ENCODE assay signal across 1 cellular context in the genomic region with DNA sequence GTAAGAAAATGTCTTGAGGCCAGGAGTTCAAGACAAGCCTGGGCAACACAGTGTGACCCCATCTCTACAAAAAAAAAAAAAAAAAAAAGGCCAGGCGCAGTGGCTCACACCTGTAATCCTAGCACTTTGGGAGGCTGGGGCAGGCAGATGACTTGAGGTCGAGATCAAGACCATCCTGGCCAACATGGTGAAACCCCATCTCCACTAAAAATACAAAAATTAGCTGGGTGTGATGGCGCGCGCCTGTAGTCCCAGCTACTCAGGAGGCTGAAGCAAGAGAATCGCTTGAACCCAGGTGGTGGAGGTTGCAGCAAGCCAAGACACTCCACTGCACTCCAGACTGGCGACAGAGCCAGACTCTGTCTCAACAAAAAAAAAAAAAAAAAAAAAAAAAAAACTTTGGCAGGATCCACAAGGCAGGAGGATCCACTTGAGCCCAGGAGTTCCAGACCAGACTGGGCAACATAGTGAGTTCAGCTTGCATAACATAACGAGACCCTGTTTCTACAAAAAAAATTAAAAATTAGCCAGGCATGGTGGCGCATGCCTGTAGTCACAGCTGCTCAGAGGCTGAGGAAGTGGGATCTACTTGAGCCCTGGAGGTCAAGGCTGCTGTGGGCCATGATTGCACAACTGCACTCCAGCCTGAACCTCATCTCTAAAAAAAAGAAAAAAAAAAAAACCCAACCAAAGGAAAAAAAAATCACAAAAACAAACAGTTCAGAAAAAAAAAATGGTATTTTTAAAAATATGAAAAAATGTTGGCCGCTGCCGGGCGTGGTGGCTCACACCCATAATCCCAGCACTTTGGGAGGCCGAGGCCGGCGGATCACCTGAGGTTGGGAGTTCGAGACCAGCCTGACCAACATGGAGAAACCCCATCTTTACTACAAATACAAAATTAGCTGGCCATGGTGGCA.
TF ChIP-seq lines count a peak whose summit lies in the region.
"Not testable (repeated sequence)": the region's sequence is repeated elsewhere in the genome, so short reads cannot be mapped to it uniquely, and the experiment has no call there.

No MANE protein-coding gene starts in this region.

TF ChIP-seq in HepG2, 621 proteins besides CTCF, POLR2A, EP300 and RAD21 (continued from another document and continues in another):
- 0 out of 2 replicates have a peak, but pooled peaks have one; percentile 42 for TF ChIP-seq ZNF318 (CRISPR knock-in tag; IDR thresholded peaks at IDR 0.05)
- TF ChIP-seq ISL2 (CRISPR knock-in tag; IDR thresholded peaks at IDR 0.05) = peak; percentile 52; the same call in 1 of the 2 replicates
- TF ChIP-seq ARNTL (CRISPR knock-in tag; IDR thresholded peaks at IDR 0.05) = peak; percentile 87
- 0 out of 2 replicates have a peak, but pooled peaks have one; percentile 15 for TF ChIP-seq ATF7 (IDR thresholded peaks at IDR 0.05)
- TF ChIP-seq ATF7 (CRISPR knock-in tag; IDR thresholded peaks at IDR 0.05) = peak; percentile 45; the same call in 1 of the 2 replicates
- TF ChIP-seq ZNF615 (CRISPR knock-in tag; IDR thresholded peaks at IDR 0.05; ENCODE audit: borderline replicate concordance) = 0 out of 2 replicates have a peak, but pooled peaks have one; percentile 83
- TF ChIP-seq THAP11 (CRISPR knock-in tag; IDR thresholded peaks at IDR 0.05) = peak; percentile 63
- peak; percentile 88 for TF ChIP-seq ZMYM3 (CRISPR knock-in tag; IDR thresholded peaks at IDR 0.05)
- TF ChIP-seq, protein P1, sequence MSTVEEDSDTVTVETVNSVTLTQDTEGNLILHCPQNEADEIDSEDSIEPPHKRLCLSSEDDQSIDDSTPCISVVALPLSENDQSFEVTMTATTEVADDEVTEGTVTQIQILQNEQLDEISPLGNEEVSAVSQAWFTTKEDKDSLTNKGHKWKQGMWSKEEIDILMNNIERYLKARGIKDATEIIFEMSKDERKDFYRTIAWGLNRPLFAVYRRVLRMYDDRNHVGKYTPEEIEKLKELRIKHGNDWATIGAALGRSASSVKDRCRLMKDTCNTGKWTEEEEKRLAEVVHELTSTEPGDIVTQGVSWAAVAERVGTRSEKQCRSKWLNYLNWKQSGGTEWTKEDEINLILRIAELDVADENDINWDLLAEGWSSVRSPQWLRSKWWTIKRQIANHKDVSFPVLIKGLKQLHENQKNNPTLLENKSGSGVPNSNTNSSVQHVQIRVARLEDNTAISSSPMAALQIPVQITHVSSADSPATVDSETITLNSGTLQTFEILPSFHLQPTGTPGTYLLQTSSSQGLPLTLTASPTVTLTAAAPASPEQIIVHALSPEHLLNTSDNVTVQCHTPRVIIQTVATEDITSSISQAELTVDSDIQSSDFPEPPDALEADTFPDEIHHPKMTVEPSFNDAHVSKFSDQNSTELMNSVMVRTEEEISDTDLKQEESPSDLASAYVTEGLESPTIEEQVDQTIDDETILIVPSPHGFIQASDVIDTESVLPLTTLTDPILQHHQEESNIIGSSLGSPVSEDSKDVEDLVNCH (CRISPR knock-in tag; IDR thresholded peaks at IDR 0.05) = 0 out of 2 replicates have a peak, but pooled peaks have one; percentile 33
- TF ChIP-seq NAIF1 (CRISPR knock-in tag; IDR thresholded peaks at IDR 0.05; ENCODE audit: borderline replicate concordance) = peak; percentile 63; the same call in 1 of the 2 replicates
- peak; percentile 78; the same call in 1 of the 2 replicates for TF ChIP-seq SIN3A (IDR thresholded peaks at IDR 0.05; ENCODE audit: borderline replicate concordance, low read depth, low read length)
- peak; percentile 87; the same call in 1 of the 2 replicates for TF ChIP-seq CHD4 (IDR thresholded peaks at IDR 0.05; ENCODE audit: borderline replicate concordance, low read length)
- peak; percentile 97 for TF ChIP-seq ERF (CRISPR knock-in tag; IDR thresholded peaks at IDR 0.05)
- TF ChIP-seq ESRRA (CRISPR knock-in tag; IDR thresholded peaks at IDR 0.05; ENCODE audit: low read depth) = peak; percentile 74
- TF ChIP-seq ZNF543 (CRISPR knock-in tag; IDR thresholded peaks at IDR 0.05) = peak; percentile 70; the same call in 1 of the 2 replicates
- TF ChIP-seq CEBPB (IDR thresholded peaks at IDR 0.05; ENCODE audit: borderline replicate concordance, low read depth, low read length) = peak; percentile 97
- TF ChIP-seq, protein P2, sequence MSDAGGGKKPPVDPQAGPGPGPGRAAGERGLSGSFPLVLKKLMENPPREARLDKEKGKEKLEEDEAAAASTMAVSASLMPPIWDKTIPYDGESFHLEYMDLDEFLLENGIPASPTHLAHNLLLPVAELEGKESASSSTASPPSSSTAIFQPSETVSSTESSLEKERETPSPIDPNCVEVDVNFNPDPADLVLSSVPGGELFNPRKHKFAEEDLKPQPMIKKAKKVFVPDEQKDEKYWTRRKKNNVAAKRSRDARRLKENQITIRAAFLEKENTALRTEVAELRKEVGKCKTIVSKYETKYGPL (CRISPR knock-in tag; IDR thresholded peaks at IDR 0.05) = peak; percentile 98
- TF ChIP-seq HNF1B (CRISPR knock-in tag; IDR thresholded peaks at IDR 0.05) = peak; percentile 98
- peak; percentile 70; the same call in 1 of the 2 replicates for TF ChIP-seq ZNF205 (CRISPR knock-in tag; IDR thresholded peaks at IDR 0.05)
- peak; percentile 65; the same call in 1 of the 2 replicates for TF ChIP-seq ZNF761 (CRISPR knock-in tag; conservative IDR thresholded peaks at IDR 0.05)
- TF ChIP-seq GTF3A (CRISPR knock-in tag; conservative IDR thresholded peaks at IDR 0.05) = 0 out of 2 replicates have a peak, but pooled peaks have one; percentile 55
- TF ChIP-seq ZNF737 (CRISPR knock-in tag; IDR thresholded peaks at IDR 0.05; ENCODE audit: borderline replicate concordance) = peak; percentile 80; the same call in 1 of the 2 replicates
- TF ChIP-seq ZNF607 (CRISPR knock-in tag; IDR thresholded peaks at IDR 0.05; ENCODE audit: borderline replicate concordance) = peak; percentile 97
- TF ChIP-seq ZGPAT (CRISPR knock-in tag; IDR thresholded peaks at IDR 0.05) = peak; percentile 89
- peak; percentile 81; the same call in 1 of the 2 replicates for TF ChIP-seq ZNF556 (CRISPR knock-in tag; IDR thresholded peaks at IDR 0.05; ENCODE audit: borderline replicate concordance)
- TF ChIP-seq ZNF670 (CRISPR knock-in tag; IDR thresholded peaks at IDR 0.05; ENCODE audit: borderline replicate concordance) = peak; percentile 25
- not testable (repeated sequence) for TF ChIP-seq SOX6 (IDR thresholded peaks at IDR 0.05)
- TF ChIP-seq SOX6 (CRISPR knock-in tag; IDR thresholded peaks at IDR 0.05) = peak; percentile 93
- TF ChIP-seq ZBTB3 (CRISPR knock-in tag; IDR thresholded peaks at IDR 0.05; ENCODE audit: borderline replicate concordance, low read depth) = peak; percentile 70; the same call in 1 of the 2 replicates
- TF ChIP-seq MTERF4 (CRISPR knock-in tag; IDR thresholded peaks at IDR 0.05) = peak; percentile 32; the same call in 1 of the 2 replicates
- TF ChIP-seq ZSCAN29 (CRISPR knock-in tag; conservative IDR thresholded peaks at IDR 0.05) = 0 out of 2 replicates have a peak, but pooled peaks have one; percentile 45
- TF ChIP-seq TEAD3 (CRISPR knock-in tag; optimal IDR thresholded peaks at IDR 0.05; ENCODE audit: borderline replicate concordance) = peak; percentile 72
- peak; percentile 93; the same call in 1 of the 2 replicates for TF ChIP-seq ATM (IDR thresholded peaks at IDR 0.05; ENCODE audit: borderline replicate concordance)
- peak; percentile 58; the same call in 1 of the 2 replicates for TF ChIP-seq NKX3-1 (CRISPR knock-in tag; IDR thresholded peaks at IDR 0.05)
- TF ChIP-seq NRL (CRISPR knock-in tag; IDR thresholded peaks at IDR 0.05; ENCODE audit: borderline replicate concordance) = 0 out of 2 replicates have a peak, but pooled peaks have one; percentile 26
- TF ChIP-seq, protein P3, sequence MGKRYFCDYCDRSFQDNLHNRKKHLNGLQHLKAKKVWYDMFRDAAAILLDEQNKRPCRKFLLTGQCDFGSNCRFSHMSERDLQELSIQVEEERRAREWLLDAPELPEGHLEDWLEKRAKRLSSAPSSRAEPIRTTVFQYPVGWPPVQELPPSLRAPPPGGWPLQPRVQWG (CRISPR knock-in tag; IDR thresholded peaks at IDR 0.05; ENCODE audit: borderline replicate concordance, low read depth) = 0 out of 2 replicates have a peak, but pooled peaks have one; percentile 73
- peak; percentile 77 for TF ChIP-seq HNF4A (CRISPR knock-in tag; IDR thresholded peaks at IDR 0.05)
- peak; percentile 63; the same call in 1 of the 2 replicates for TF ChIP-seq ZNF792 (CRISPR knock-in tag; IDR thresholded peaks at IDR 0.05)
- peak; percentile 81; the same call in 1 of the 2 replicates for TF ChIP-seq FOXA3 (CRISPR knock-in tag; IDR thresholded peaks at IDR 0.05)
- TF ChIP-seq GATAD2A (CRISPR knock-in tag; IDR thresholded peaks at IDR 0.05) = peak; percentile 96
- peak; percentile 92 for TF ChIP-seq NR2C2 (CRISPR knock-in tag; IDR thresholded peaks at IDR 0.05; ENCODE audit: borderline replicate concordance)
- TF ChIP-seq NCOR1 (IDR thresholded peaks at IDR 0.05; ENCODE audit: borderline replicate concordance, low read length) = peak; percentile 77
